Comparison of ENCODE assay signal across 8 cellular contexts in the genomic region with DNA sequence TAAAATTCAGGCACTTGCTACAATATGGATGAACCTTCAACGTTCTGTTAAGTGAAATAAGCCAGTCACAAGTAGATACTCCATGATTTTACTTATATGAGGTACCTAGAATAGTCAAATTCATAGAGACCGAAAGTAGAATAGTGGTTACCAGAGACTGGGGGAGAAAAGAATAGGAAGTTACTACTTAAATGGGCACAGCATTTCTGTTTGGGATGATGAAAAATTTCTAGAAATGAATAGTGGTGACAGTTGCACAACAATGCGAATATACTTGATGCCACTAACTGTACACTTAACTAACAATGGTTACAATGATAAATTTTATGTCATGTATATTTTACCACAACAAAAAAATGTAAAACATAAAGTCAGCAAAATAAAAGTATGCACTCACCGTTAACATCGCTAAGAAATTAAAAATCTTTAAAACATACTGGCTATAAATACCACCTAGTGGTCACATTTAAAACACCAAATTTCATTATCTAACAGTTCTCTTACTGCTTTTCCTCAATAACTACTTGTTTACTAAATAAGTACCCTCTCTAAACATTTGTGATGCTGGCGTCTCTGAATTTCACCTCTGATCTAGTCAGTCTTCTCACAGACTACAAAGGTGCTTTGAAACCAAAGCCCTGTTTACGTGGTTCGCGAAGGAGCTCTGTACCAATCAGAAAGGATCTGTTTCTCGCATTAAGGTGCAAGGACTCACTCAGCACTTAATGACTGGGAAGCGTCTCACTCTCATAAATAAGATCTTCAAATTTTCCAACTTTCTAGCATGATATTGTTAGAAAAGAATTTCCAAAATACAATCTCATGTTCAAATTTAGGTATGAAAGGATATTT. TPM values are rescaled to one million over a fixed set of nuclear protein-coding genes. Genes with fewer than 3 reads are reported as not detected.
DNase-seq lines count a peak whose midpoint lies in the region; ATAC-seq and TF ChIP-seq lines count a peak whose summit lies in the region.

No MANE protein-coding gene starts in this region.

- H3K4me2 ChIP-seq in Karpas-422 (ENCODE audit: low read depth, low read length, poor library complexity, severe bottlenecking) (no peak overlapping the region), neural cell (ENCODE audit: low read length) (no peak overlapping the region)

- TF ChIP-seq EP300 in neural cell (conservative IDR thresholded peaks at IDR 0.05; ENCODE audit: poor library complexity, severe bottlenecking), result no peak

- H3K27ac ChIP-seq in Karpas-422 (ENCODE audit: low read length), result no peak overlapping the region
- no peak overlapping the region for H3K27ac ChIP-seq in brain microvascular endothelial cell
- no peak overlapping the region for H3K27ac ChIP-seq in neural cell (ENCODE audit: low read length)
- H3K27ac ChIP-seq in right cardiac atrium (ENCODE audit: low read length), result no peak overlapping the region

- TF ChIP-seq CTCF in brain microvascular endothelial cell (IDR thresholded peaks at IDR 0.05; ENCODE audit: low read depth, low read length, missing control alignments) (peak; percentile 3), neural cell (IDR thresholded peaks at IDR 0.05; ENCODE audit: poor library complexity, severe bottlenecking) (peak; percentile 32)

- H3K36me3 ChIP-seq in Karpas-422 (ENCODE audit: insufficient read depth, low read length) (peaks cover 9% of the 10 kb centered on the region), brain microvascular endothelial cell (replicated peaks) (peaks cover 3% of the 10 kb centered on the region), neural cell (ENCODE audit: insufficient read depth, low read length) (peaks cover 16% of the 10 kb centered on the region)

- H3K4me3 ChIP-seq in Karpas-422 (ENCODE audit: low read length), result no peak overlapping the region
- no peak overlapping the region for H3K4me3 ChIP-seq in brain microvascular endothelial cell (ENCODE audit: low read depth, low read length)
- H3K4me3 ChIP-seq in neural cell (ENCODE audit: low read length), result no peak overlapping the region
- H3K4me3 ChIP-seq in right cardiac atrium (ENCODE audit: low read length), result no peak overlapping the region

- H3K9ac ChIP-seq in Karpas-422 (ENCODE audit: low read length) (no peak overlapping the region), neural cell (ENCODE audit: low read length) (no peak overlapping the region)

- CTCF ChIA-PET in HEK293T (lab: Yijun Ruan, JAX), result no interaction called here

- H3K4me1 ChIP-seq in Karpas-422 (ENCODE audit: low read length) (no peaks in the 10 kb centered on the region), right cardiac atrium (ENCODE audit: control insufficient read depth, insufficient read depth, low read length) (no peaks in the 10 kb centered on the region)

- H4K20me1 ChIP-seq in Karpas-422 (ENCODE audit: insufficient read depth, low read depth, low read length), result no peaks in the 10 kb centered on the region
- H4K20me1 ChIP-seq in neural cell (ENCODE audit: insufficient read depth), result no peaks in the 10 kb centered on the region

- no peaks in the 10 kb centered on the region for H3K9me2 ChIP-seq in Karpas-422 (replicated peaks; ENCODE audit: insufficient read depth, low read length)
- no peaks in the 10 kb centered on the region for H3K9me2 ChIP-seq in neural cell (ENCODE audit: insufficient read depth, low read length)

- WGBS in right cardiac atrium, result 69% methylated on average over 11 of the region's 11 CpGs

- no peak for TF ChIP-seq RAD21 in neural cell (conservative IDR thresholded peaks at IDR 0.05)

- DNase-seq in EH (ENCODE audit: low read depth) (peak; percentile 24), Karpas-422 (peak; percentile 47), brain microvascular endothelial cell (no peak), HEK293T (ENCODE audit: extremely low spot score) (no peak), NCI-H524 treated with DMSO at 0.1 percent for 48 hours (lab: John Stamatoyannopoulos, UW) (no peak), right cardiac atrium (no peak)

- POLR2A ChIA-PET in HEK293T (lab: Yijun Ruan, JAX), result no interaction called here

- no peak overlapping the region for H2AFZ ChIP-seq in Karpas-422 (ENCODE audit: low read length)
- no peak overlapping the region for H2AFZ ChIP-seq in neural cell (ENCODE audit: low read depth, low read length)

- H3K9me3 ChIP-seq in Karpas-422 (ENCODE audit: low read length), result no peaks in the 10 kb centered on the region
- H3K9me3 ChIP-seq in neural cell (ENCODE audit: low read length), result no peaks in the 10 kb centered on the region
- no peaks in the 10 kb centered on the region for H3K9me3 ChIP-seq in right cardiac atrium (ENCODE audit: control insufficient read depth, low read length)

- H3K27me3 ChIP-seq in Karpas-422 (ENCODE audit: low read length) (no peaks in the 10 kb centered on the region), brain microvascular endothelial cell (replicated peaks) (no peaks in the 10 kb centered on the region), neural cell (ENCODE audit: insufficient read depth, low read depth, low read length) (no peaks in the 10 kb centered on the region), right cardiac atrium (ENCODE audit: control insufficient read depth, insufficient read depth) (no peaks in the 10 kb centered on the region)

- H3K79me2 ChIP-seq in Karpas-422 (ENCODE audit: low read length), result peaks cover 3% of the 10 kb centered on the region; the same call in 1 of the 2 replicates
- no peaks in the 10 kb centered on the region for H3K79me2 ChIP-seq in neural cell (replicated peaks; ENCODE audit: insufficient read depth, low read length)

- H3F3A ChIP-seq in neural cell (ENCODE audit: insufficient read depth, low read length, poor library complexity, severe bottlenecking), result no peaks in the 10 kb centered on the region

- intact Hi-C loops in right cardiac atrium (cut with DNase I), result no loop called here

- ATAC-seq in HG02852 (IDR thresholded peaks at IDR 0.05; ENCODE audit: unreplicated experiment) (no peak), right cardiac atrium (no peak)

- in situ Hi-C loops in brain microvascular endothelial cell (cut with HindIII; ENCODE audit: low pct_ligation_motif_present, low sequenced_read_pairs), result no loop called here

TF ChIP-seq in neural cell, 6 proteins besides CTCF, POLR2A, EP300 and RAD21 (continues in another document):
- no peak for TF ChIP-seq MXI1 (conservative IDR thresholded peaks at IDR 0.05; ENCODE audit: poor library complexity, severe bottlenecking)

TF ChIP-seq in HEK293T, 16 proteins besides CTCF, POLR2A, EP300 and RAD21:
- no peak for TF ChIP-seq L3MBTL2 (conservative IDR thresholded peaks at IDR 0.05)
- TF ChIP-seq SP1 (IDR thresholded peaks at IDR 0.05), result no peak
- TF ChIP-seq LEF1 (IDR thresholded peaks at IDR 0.05; ENCODE audit: borderline replicate concordance), result no peak
- no peak for TF ChIP-seq FOXM1 (IDR thresholded peaks at IDR 0.05; ENCODE audit: borderline replicate concordance)
- TF ChIP-seq FOXA1 (IDR thresholded peaks at IDR 0.05), result no peak
- no peak for TF ChIP-seq ARNT (IDR thresholded peaks at IDR 0.05)
- TF ChIP-seq HDGF (IDR thresholded peaks at IDR 0.05; ENCODE audit: borderline replicate concordance), result no peak
- no peak for TF ChIP-seq NFRKB (IDR thresholded peaks at IDR 0.05)
- TF ChIP-seq ZNF384 (IDR thresholded peaks at IDR 0.05), result no peak
- TF ChIP-seq BHLHE40 (IDR thresholded peaks at IDR 0.05; ENCODE audit: borderline replicate concordance), result no peak
- TF ChIP-seq, protein P1, sequence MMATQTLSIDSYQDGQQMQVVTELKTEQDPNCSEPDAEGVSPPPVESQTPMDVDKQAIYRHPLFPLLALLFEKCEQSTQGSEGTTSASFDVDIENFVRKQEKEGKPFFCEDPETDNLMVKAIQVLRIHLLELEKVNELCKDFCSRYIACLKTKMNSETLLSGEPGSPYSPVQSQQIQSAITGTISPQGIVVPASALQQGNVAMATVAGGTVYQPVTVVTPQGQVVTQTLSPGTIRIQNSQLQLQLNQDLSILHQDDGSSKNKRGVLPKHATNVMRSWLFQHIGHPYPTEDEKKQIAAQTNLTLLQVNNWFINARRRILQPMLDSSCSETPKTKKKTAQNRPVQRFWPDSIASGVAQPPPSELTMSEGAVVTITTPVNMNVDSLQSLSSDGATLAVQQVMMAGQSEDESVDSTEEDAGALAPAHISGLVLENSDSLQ (IDR thresholded peaks at IDR 0.05), result no peak
- TF ChIP-seq ELF4 (IDR thresholded peaks at IDR 0.05), result no peak

RNA-seq across cellular contexts. Expression of a gene that starts 22.7 kb away (rescaled TPM):
- 17.6 and 23.1 TPM in 2 replicates for total RNA-seq in Karpas-422 (2014; rRNA removed; shearing (Covaris generic); ENCODE audit: low replicate concordance)
- polyA plus RNA-seq in neural cell (84.6 and 94.4 TPM in 2 replicates), right cardiac atrium (4.2 TPM)
- 163 and 187 TPM in 2 replicates for polyA minus RNA-seq in neural cell
- total RNA-seq in right cardiac atrium, result 1 to 10 TPM; 7.4 to 9.8 (median 9.2) TPM

RNA-seq across cellular contexts. Expression of a gene that starts 32.5 kb away (rescaled TPM):
- total RNA-seq in Karpas-422 (2014; rRNA removed; shearing (Covaris generic); ENCODE audit: low replicate concordance), result 0.15 TPM in 1 of 2 replicates, not detected in the other
- polyA plus RNA-seq in neural cell (not detected in 2 replicates), right cardiac atrium (0.14 TPM)
- not detected in 2 replicates for polyA minus RNA-seq in neural cell
- under 1 TPM in 1 of 4 donors, not detected in 3; 0.09 TPM for total RNA-seq in right cardiac atrium

RNA-seq across cellular contexts. Expression of a gene that starts 40.9 kb away (rescaled TPM):
- total RNA-seq in Karpas-422 (2014; rRNA removed; shearing (Covaris generic); ENCODE audit: low replicate concordance), result not detected in 2 replicates
- polyA plus RNA-seq in neural cell (not detected in 2 replicates), right cardiac atrium (not detected)
- polyA minus RNA-seq in neural cell, result not detected in 2 replicates
- not detected for total RNA-seq in right cardiac atrium

RNA-seq across cellular contexts. Expression of a gene that starts 56.7 kb away (rescaled TPM):
- total RNA-seq in Karpas-422 (2014; rRNA removed; shearing (Covaris generic); ENCODE audit: low replicate concordance), result not detected in 2 replicates
- polyA plus RNA-seq in neural cell (0.25 TPM in 1 of 2 replicates, not detected in the other), right cardiac atrium (not detected)
- polyA minus RNA-seq in neural cell, result not detected in 2 replicates
- total RNA-seq in right cardiac atrium, result not detected

Comparison
In these comparisons a context has a peak if more than half of its experiments do, and no peak if none do; other contexts are left out.
1. DNase-seq: peak in EH (single experiment) and Karpas-422 (single experiment); none in brain microvascular endothelial cell (single experiment), HEK293T (single experiment), NCI-H524 treated with DMSO at 0.1 percent for 48 hours (single experiment) and right cardiac atrium (0 of 3).